In the genomic region with DNA sequence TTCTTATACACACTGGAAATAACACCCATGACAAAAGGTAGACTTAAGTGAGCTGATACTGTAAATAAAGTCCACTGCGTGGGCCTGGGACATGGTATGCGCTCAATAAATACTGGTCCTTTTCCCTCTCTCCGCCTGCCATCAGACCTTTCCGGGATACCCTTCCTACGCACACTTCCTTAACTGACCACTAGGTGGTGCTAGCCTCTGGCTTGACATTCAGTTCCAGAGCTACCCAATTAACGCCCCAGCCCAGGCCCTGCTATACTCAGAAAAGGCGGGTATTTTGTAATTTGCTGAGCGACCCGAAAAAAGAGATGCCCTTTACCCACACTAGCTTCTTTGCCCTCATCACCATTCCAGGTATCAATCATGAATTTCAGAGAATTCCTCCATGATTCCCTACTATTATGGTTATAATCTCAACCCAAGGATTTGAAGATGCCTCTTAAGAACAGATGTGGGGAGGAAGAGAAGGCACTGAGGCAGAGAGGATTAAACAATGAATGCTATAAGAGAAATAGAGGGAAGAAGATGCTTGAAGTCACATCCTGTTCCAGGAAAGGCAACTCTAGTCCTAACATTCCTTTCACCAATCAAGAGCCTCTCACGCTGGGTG, we compare ENCODE assay signal across 9 cellular contexts. TPM values are rescaled to one million over a fixed set of nuclear protein-coding genes. Genes with fewer than 3 reads are reported as not detected.
DNase-seq lines count a peak whose midpoint lies in the region; ATAC-seq and TF ChIP-seq lines count a peak whose summit lies in the region.
"Had no signal": no experiment of that assay in that cellular context is flagged by ENCODE, and none has a peak within 500 bp of the region (broad histone marks: within the 10 kb centered on the region; RNA-seq: fewer than 3 reads in every experiment).

No MANE protein-coding gene starts in this region.

- H3K27ac ChIP-seq in psoas muscle, result no peak overlapping the region

- intact Hi-C loops in Right ventricle myocardium superior (cut with DNase I) (loop anchor here (2.0 kb wide), 1 partner anchor 52 kb away; no protein-coding TSS in a partner anchor), psoas muscle (cut with DNase I) (loop anchor here (1.0 to 2.0 kb wide), 3 partner anchors 50 to 59 kb away; no protein-coding TSS in a partner anchor)

- peak; percentile 66 for DNase-seq in NCI-H1048 (lab: John Stamatoyannopoulos, UW)
- DNase-seq in SKM-1 (lab: John Stamatoyannopoulos, UW; ENCODE audit: unreplicated experiment), result peak; percentile 20
- peak; percentile 76 for DNase-seq in activated naive CD4-positive, alpha-beta T cell treated with anti-CD3 and anti-CD28 coated beads, Interleukin-2, amount 50 U/mL, for 16 hours
- peak; percentile 63 for DNase-seq in Right ventricle myocardium superior
- DNase-seq in psoas muscle, result peak in 1 of 2 donors; percentile 63

- H3K9me3 ChIP-seq in psoas muscle, result no peaks in the 10 kb centered on the region

- no peaks in the 10 kb centered on the region for H3K27me3 ChIP-seq in psoas muscle (ENCODE audit: insufficient read depth in 3 of 3, low read length in 2 of 3)

- H3K36me3 ChIP-seq in psoas muscle (ENCODE audit: insufficient read depth in 1 of 2, low read depth in 1 of 2), result no peaks in the 10 kb centered on the region

- H3K4me3 ChIP-seq in psoas muscle, result no peak overlapping the region

- 14 to 20% (median 15%) methylated on average over 10 of the region's 10 CpGs for WGBS in psoas muscle, 3 donors

- ATAC-seq in Right ventricle myocardium superior (ENCODE audit: poor library complexity) (peak; percentile 15), psoas muscle (peak; percentile 53 to 71 (median 64)), GM21390 (IDR thresholded peaks at IDR 0.05; ENCODE audit: unreplicated experiment) (no peak), GM21381 (IDR thresholded peaks at IDR 0.05; ENCODE audit: unreplicated experiment) (no peak)

- peak; percentile 92 for TF ChIP-seq CTCF in GM12874 (IDR thresholded peaks at IDR 0.05; ENCODE audit: insufficient read depth, low read depth, low read length)
- TF ChIP-seq CTCF in psoas muscle (IDR thresholded peaks at IDR 0.05), result peak; percentile 98

- H3K4me1 ChIP-seq in psoas muscle, result peaks cover 8% of the 10 kb centered on the region

RNA-seq across cellular contexts. Expression of gene LRP1, which starts 3.9 kb away (rescaled TPM):
- 121 TPM for total RNA-seq in Right ventricle myocardium superior
- total RNA-seq in psoas muscle, result 10 to 100 TPM; 33.1 to 50.6 (median 35.1) TPM
- polyA plus RNA-seq in psoas muscle, result 10 to 100 TPM; 10.7 to 14.7 (median 14.5) TPM

RNA-seq across cellular contexts. Expression of gene STAT6, which starts 13.2 kb away (rescaled TPM):
- total RNA-seq in Right ventricle myocardium superior (49.5 TPM), psoas muscle (10 to 100 TPM; 14.1 to 27.7 (median 18.2) TPM)
- polyA plus RNA-seq in psoas muscle, result 10 to 100 TPM; 10.4 to 11.6 (median 11.3) TPM

RNA-seq across cellular contexts. Expression of gene LRP1-AS, which starts 23.1 kb away (rescaled TPM):
- total RNA-seq in Right ventricle myocardium superior (not detected), psoas muscle (not detected)
- not detected for polyA plus RNA-seq in psoas muscle
- polyA plus RNA-seq: esophagus had no signal

RNA-seq across cellular contexts. Expression of gene NAB2, which starts 35.5 kb away (rescaled TPM):
- total RNA-seq in Right ventricle myocardium superior (10.3 TPM), psoas muscle (10 to 100 TPM in 2 of 4 donors, 1 to 10 TPM in 2; 7.1 to 28.4 (median 10.8) TPM)
- 100 to 1,000 TPM in 1 of 3 donors, 1 to 10 TPM in 2; 5.6 to 114 (median 8.2) TPM for polyA plus RNA-seq in psoas muscle

RNA-seq across cellular contexts. Expression of gene NEMP1, which starts 45.8 kb away (rescaled TPM):
- 3.0 TPM for total RNA-seq in Right ventricle myocardium superior
- 1 to 10 TPM; 1.5 to 3.2 (median 2.1) TPM for total RNA-seq in psoas muscle
- polyA plus RNA-seq in psoas muscle, result 1 to 10 TPM; 1.3 to 3.0 (median 2.7) TPM

Comparison
In these comparisons a context has a peak if more than half of its experiments do, and no peak if none do; other contexts are left out.
1. ATAC-seq: peak in Right ventricle myocardium superior (single experiment) and psoas muscle (4 of 4); none in GM21390 (single experiment) and GM21381 (single experiment).